Comparison of ENCODE assay signal across 23 cellular contexts in genomic region chr6:66179363-66179762, GRCh38.
"Had no signal": no experiment of that assay in that cellular context is flagged by ENCODE, and none has a peak within 500 bp of the region (broad histone marks: within the 10 kb centered on the region; RNA-seq: fewer than 3 reads in every experiment).

No MANE protein-coding gene starts in this region.

- H3K27ac ChIP-seq: left ventricle myocardium inferior, pancreas, prostate gland, spleen, suprapubic skin, thoracic aorta, tibial artery, upper lobe of right lung had no signal

- H3K36me3 ChIP-seq: left ventricle myocardium inferior, pancreas, prostate gland, spleen, suprapubic skin, thoracic aorta, tibial artery, upper lobe of right lung had no signal

- ATAC-seq: mucosa of descending colon; naive thymus-derived CD4-positive, alpha-beta T cell; natural killer cell treated with Interleukin-12 subunit alpha and Interleukin-12 subunit beta and Interleukin-15 and Interleukin-18, amount 100 ng/mL, for 72 hours; pancreas; right cardiac atrium; sciatic nerve; stimulated activated effector memory CD8-positive, alpha-beta T cell treated with anti-CD3 and anti-CD28 coated beads, Interleukin-12 subunit alpha, Interleukin-12 subunit beta, amount 100 ng/mL, for 72 hours; upper lobe of right lung had no signal

- H3K4me3 ChIP-seq: left ventricle myocardium inferior, lung, mucosa of descending colon, pancreas, prostate gland, spleen, suprapubic skin, thoracic aorta, tibial artery, upper lobe of right lung had no signal

- H3K9me3 ChIP-seq: pancreas, prostate gland, thoracic aorta, tibial artery, upper lobe of right lung had no signal

- H3K4me1 ChIP-seq: left ventricle myocardium inferior, prostate gland, spleen, suprapubic skin, tibial artery, upper lobe of right lung had no signal

- H3K27me3 ChIP-seq: pancreas, spleen, suprapubic skin, tibial artery, upper lobe of right lung had no signal

- DNase-seq: islet precursor cell; left ventricle myocardium inferior; mesendoderm; mucosa of descending colon; naive thymus-derived CD4-positive, alpha-beta T cell; pancreas; posterior cingulate gyrus; retina; right cardiac atrium; small intestine; spleen; stimulated activated CD4-positive, alpha-beta T cell treated with anti-CD3 and anti-CD28 coated beads, Interleukin-4, amount 100 ng/mL, for 24 hours; stimulated activated naive CD4-positive, alpha-beta T cell; tibial artery; trophoblast cell; upper lobe of right lung had no signal
